Comparison of ENCODE assay signal across 12 cellular contexts in genomic region chr6:42216495-42216894, GRCh38. TPM values are rescaled to one million over a fixed set of nuclear protein-coding genes. Genes with fewer than 3 reads are reported as not detected.
DNase-seq lines count a peak whose midpoint lies in the region; ATAC-seq and TF ChIP-seq lines count a peak whose summit lies in the region.
"Not testable (repeated sequence)": the region's sequence is repeated elsewhere in the genome, so short reads cannot be mapped to it uniquely, and the experiment has no call there.
"Had no signal": no experiment of that assay in that cellular context is flagged by ENCODE, and none has a peak within 500 bp of the region (broad histone marks: within the 10 kb centered on the region; RNA-seq: fewer than 3 reads in every experiment).

No MANE protein-coding gene starts in this region.

- POLR2A ChIA-PET in CD8-positive, alpha-beta memory T cell (lab: Charles Lee): interaction anchor here (0.6 to 1.3 kb wide), 3 partner anchors 227 to 481 kb away, joined by 3 read pairs; partner anchors contain the start of genes TFEB and TOMM6
- POLR2A ChIA-PET in activated naive CD8-positive, alpha-beta T cell treated with anti-CD3 and anti-CD28 coated beads, Interleukin-2, amount 10 ng/mL, durations not matched to agents 7 days and 5 days (lab: Charles Lee): interaction anchor here (1.0 to 1.4 kb wide), 2 partner anchors 236 to 429 kb away, joined by 4 read pairs; partner anchors contain the start of gene TOMM6

- peak overlapping the region; percentile 61 to 100 (median 77) for H3K4me3 Mint-ChIP-seq in CD8-positive, alpha-beta memory T cell
- peak overlapping the region; percentile 100 for H3K4me3 Mint-ChIP-seq in T-helper 2 cell treated with Interferon-gamma antibody and Interleukin-4, amounts not matched to agents 5 μg/mL and 100 μg/mL, for 36 hours
- H3K4me3 Mint-ChIP-seq in activated naive CD8-positive, alpha-beta T cell treated with anti-CD3 and anti-CD28 coated beads, Interleukin-2, amount 10 ng/mL, durations not matched to agents 7 days and 5 days: peak overlapping the region; percentile 72
- H3K4me3 Mint-ChIP-seq in immature natural killer cell: peak overlapping the region; percentile 61 to 98 (median 75)

- peaks cover 24% of the 10 kb centered on the region for H3K36me3 ChIP-seq in CD8-positive, alpha-beta memory T cell (ENCODE audit: insufficient read depth, low read length)
- H3K36me3 ChIP-seq in KMS-11 (ENCODE audit: insufficient read depth): not testable (repeated sequence)
- peaks cover 23% of the 10 kb centered on the region for H3K36me3 ChIP-seq in neuron (ENCODE audit: insufficient read depth, low read length)
- peaks cover 23 to 27% (median 26%) of the 10 kb centered on the region in 4 donors for H3K36me3 ChIP-seq in stomach

- peaks cover 5 to 34% (median 10%) of the 10 kb centered on the region in 3 donors for H3K36me3 Mint-ChIP-seq in CD8-positive, alpha-beta memory T cell
- peaks cover 18% of the 10 kb centered on the region for H3K36me3 Mint-ChIP-seq in T-helper 2 cell treated with Interferon-gamma antibody and Interleukin-4, amounts not matched to agents 5 μg/mL and 100 μg/mL, for 36 hours (ENCODE audit: low read depth)
- H3K36me3 Mint-ChIP-seq in activated naive CD8-positive, alpha-beta T cell treated with anti-CD3 and anti-CD28 coated beads, Interleukin-2, amount 10 ng/mL, durations not matched to agents 7 days and 5 days: not testable (repeated sequence)
- peaks cover 8 to 13% (median 10%) of the 10 kb centered on the region in 3 donors for H3K36me3 Mint-ChIP-seq in immature natural killer cell

- TF ChIP-seq EP300 in stomach (IDR thresholded peaks at IDR 0.05): not testable (repeated sequence)

- not testable (repeated sequence) for TF ChIP-seq POLR2A in stomach (IDR thresholded peaks at IDR 0.05)

- not testable (repeated sequence) for H3K9me3 ChIP-seq in CD8-positive, alpha-beta memory T cell (ENCODE audit: low read length); neuron (ENCODE audit: low read length); stomach

- peaks cover 30 to 42% (median 32%) of the 10 kb centered on the region in 3 donors for H3K4me1 Mint-ChIP-seq in CD8-positive, alpha-beta memory T cell
- peaks cover 18% of the 10 kb centered on the region for H3K4me1 Mint-ChIP-seq in T-helper 2 cell treated with Interferon-gamma antibody and Interleukin-4, amounts not matched to agents 5 μg/mL and 100 μg/mL, for 36 hours (ENCODE audit: low read depth)
- peaks cover 20% of the 10 kb centered on the region for H3K4me1 Mint-ChIP-seq in activated naive CD8-positive, alpha-beta T cell treated with anti-CD3 and anti-CD28 coated beads, Interleukin-2, amount 10 ng/mL, durations not matched to agents 7 days and 5 days
- H3K4me1 Mint-ChIP-seq in immature natural killer cell: peaks cover 22 to 38% of the 10 kb centered on the region in 2 donors

- not testable (repeated sequence) for TF ChIP-seq CTCF in KMS-11 (conservative IDR thresholded peaks at IDR 0.05; ENCODE audit: low read depth, low read length); epithelial cell of esophagus (IDR thresholded peaks at IDR 0.05; ENCODE audit: insufficient read depth, low read depth, low read length, missing control alignments); stomach (IDR thresholded peaks at IDR 0.05)

- not testable (repeated sequence) for H2AFZ ChIP-seq in KMS-11 (ENCODE audit: low read depth); neuron (ENCODE audit: low read depth, low read length)

- not testable (repeated sequence) for DNase-seq in CD8-positive, alpha-beta memory T cell; T-helper 2 cell treated with Interferon-gamma antibody and Interleukin-4, amounts not matched to agents 5 μg/mL and 100 μg/mL, for 36 hours (ENCODE audit: low spot score); activated naive CD8-positive, alpha-beta T cell treated with anti-CD3 and anti-CD28 coated beads, Interleukin-2, amount 10 ng/mL, durations not matched to agents 7 days and 5 days; epithelial cell of esophagus (ENCODE audit: low read depth); immature natural killer cell; stomach

- not testable (repeated sequence) for H3K27me3 ChIP-seq in CD8-positive, alpha-beta memory T cell (ENCODE audit: insufficient read depth, low read length, poor library complexity, severe bottlenecking); KMS-11 (ENCODE audit: insufficient read depth, low read depth); neuron (ENCODE audit: insufficient read depth, low read length); stomach

- not testable (repeated sequence) for ATAC-seq in activated naive CD8-positive, alpha-beta T cell treated with anti-CD3 and anti-CD28 coated beads, Interleukin-2, amount 10 ng/mL, durations not matched to agents 7 days and 5 days (ENCODE audit: low read depth)

- H4K20me1 ChIP-seq in KMS-11 (ENCODE audit: insufficient read depth): not testable (repeated sequence)

- peaks cover 12% of the 10 kb centered on the region; the same call in 1 of the 2 replicates for H3K79me2 ChIP-seq in KMS-11 (ENCODE audit: insufficient read depth, low read depth)

- H3K9ac ChIP-seq in KMS-11: not testable (repeated sequence)

- not testable (repeated sequence) for H3K9me3 Mint-ChIP-seq in CD8-positive, alpha-beta memory T cell; T-helper 2 cell treated with Interferon-gamma antibody and Interleukin-4, amounts not matched to agents 5 μg/mL and 100 μg/mL, for 36 hours; activated naive CD8-positive, alpha-beta T cell treated with anti-CD3 and anti-CD28 coated beads, Interleukin-2, amount 10 ng/mL, durations not matched to agents 7 days and 5 days; immature natural killer cell

- H3K27ac Mint-ChIP-seq in CD8-positive, alpha-beta memory T cell: peak overlapping the region in 6 of 8 donors; percentile 40 to 78 (median 66)
- H3K27ac Mint-ChIP-seq in T-helper 2 cell treated with Interferon-gamma antibody and Interleukin-4, amounts not matched to agents 5 μg/mL and 100 μg/mL, for 36 hours: not testable (repeated sequence)
- peak overlapping the region; percentile 45 for H3K27ac Mint-ChIP-seq in activated naive CD8-positive, alpha-beta T cell treated with anti-CD3 and anti-CD28 coated beads, Interleukin-2, amount 10 ng/mL, durations not matched to agents 7 days and 5 days
- peak overlapping the region in 2 of 6 donors; percentile 8 to 56 for H3K27ac Mint-ChIP-seq in immature natural killer cell

- CTCF ChIA-PET in CD8-positive, alpha-beta memory T cell (lab: Charles Lee): interaction anchor here (0.9 to 1.9 kb wide), 6 partner anchors 113 to 510 kb away, joined by 3 to 8 read pairs (median 4); partner anchors contain the start of genes FRS3 and UBR2

- WGBS in stomach, 5 donors: 75 to 81% (median 77%) methylated on average over 18 of the region's 18 CpGs

- H3K4me1 ChIP-seq in CD8-positive, alpha-beta memory T cell (ENCODE audit: insufficient read depth, low read length): peaks cover 24% of the 10 kb centered on the region
- H3K4me1 ChIP-seq in KMS-11 (ENCODE audit: low read depth, poor library complexity, severe bottlenecking) (peaks cover 32% of the 10 kb centered on the region), neuron (ENCODE audit: insufficient read depth, low read length) (peaks cover 12% of the 10 kb centered on the region), stomach (peaks cover 9 to 34% (median 27%) of the 10 kb centered on the region in 4 donors)

- intact Hi-C loops in stomach (cut with DNase I; ENCODE audit: low total_unique reads): not testable (repeated sequence)

- peak overlapping the region; percentile 46 for H3K4me2 ChIP-seq in KMS-11

- not testable (repeated sequence) for H3K27me3 Mint-ChIP-seq in CD8-positive, alpha-beta memory T cell; T-helper 2 cell treated with Interferon-gamma antibody and Interleukin-4, amounts not matched to agents 5 μg/mL and 100 μg/mL, for 36 hours (ENCODE audit: low read depth); activated naive CD8-positive, alpha-beta T cell treated with anti-CD3 and anti-CD28 coated beads, Interleukin-2, amount 10 ng/mL, durations not matched to agents 7 days and 5 days; immature natural killer cell (ENCODE audit: low read depth in 3 of 3)

- H3K27ac ChIP-seq in CD8-positive, alpha-beta memory T cell (ENCODE audit: low read depth, low read length): peak overlapping the region; percentile 82
- not testable (repeated sequence) for H3K27ac ChIP-seq in KMS-11
- peak overlapping the region in 1 of 5 donors; percentile 88 for H3K27ac ChIP-seq in stomach

- peak overlapping the region; percentile 99 for H3K4me3 ChIP-seq in CD8-positive, alpha-beta memory T cell (ENCODE audit: low read length)
- H3K4me3 ChIP-seq in KMS-11 (IDR thresholded peaks at IDR 0.05; ENCODE audit: insufficient read depth, low read depth, low read length): not testable (repeated sequence)
- peak overlapping the region; percentile 99 for H3K4me3 ChIP-seq in epithelial cell of esophagus (ENCODE audit: low read length)
- peak overlapping the region; percentile 91 for H3K4me3 ChIP-seq in neuron (ENCODE audit: low read length)
- peak overlapping the region; percentile 55 to 89 (median 82) for H3K4me3 ChIP-seq in stomach

RNA-seq across cellular contexts. Expression of gene MRPS10, which starts 1.2 kb away (rescaled TPM):
- 10 to 100 TPM; 51.3 to 51.8 TPM for total RNA-seq in CD8-positive, alpha-beta memory T cell
- 50.6 TPM for polyA plus RNA-seq in CD8-positive, alpha-beta memory T cell
- 10 to 100 TPM; 28.5 to 29.9 TPM for total RNA-seq in activated naive CD8-positive, alpha-beta T cell treated with anti-CD3 and anti-CD28 coated beads, Interleukin-2, amount 10 ng/mL, durations not matched to agents 7 days and 5 days
- 10 to 100 TPM; 44.7 to 52.5 (median 46.7) TPM for polyA plus RNA-seq in immature natural killer cell
- 10 to 100 TPM in 2 of 5 donors, 1 to 10 TPM in 3; 8.5 to 38.2 (median 9.9) TPM for total RNA-seq in stomach
- 10 to 100 TPM; 20.6 to 28.1 (median 24.7) TPM for polyA plus RNA-seq in stomach

RNA-seq across cellular contexts. Expression of gene GUCA1B, which starts 21.7 kb away (rescaled TPM):
- total RNA-seq in CD8-positive, alpha-beta memory T cell: 1 to 10 TPM in 1 of 2 experiments, under 1 TPM in 1; 0.63 to 1.6 TPM
- not detected for polyA plus RNA-seq in CD8-positive, alpha-beta memory T cell
- total RNA-seq in activated naive CD8-positive, alpha-beta T cell treated with anti-CD3 and anti-CD28 coated beads, Interleukin-2, amount 10 ng/mL, durations not matched to agents 7 days and 5 days: 1 to 10 TPM; 1.9 to 2.2 TPM
- polyA plus RNA-seq in immature natural killer cell (under 1 TPM in 2 of 3 donors, not detected in 1; 0.24 to 0.96 TPM), stomach (under 1 TPM in 2 of 3 donors, not detected in 1; 0.45 to 0.92 TPM)
- total RNA-seq in stomach: under 1 TPM in 2 of 5 donors, not detected in 3; 0.55 to 0.58 TPM

RNA-seq across cellular contexts. Expression of gene GUCA1A, which starts 43.3 kb away (rescaled TPM):
- total RNA-seq in CD8-positive, alpha-beta memory T cell: not detected
- polyA plus RNA-seq in CD8-positive, alpha-beta memory T cell: not detected
- not detected for total RNA-seq in activated naive CD8-positive, alpha-beta T cell treated with anti-CD3 and anti-CD28 coated beads, Interleukin-2, amount 10 ng/mL, durations not matched to agents 7 days and 5 days
- not detected for polyA plus RNA-seq in immature natural killer cell
- not detected for total RNA-seq in stomach
- polyA plus RNA-seq in stomach: under 1 TPM in 1 of 3 donors, not detected in 2; 0.10 TPM
- total RNA-seq: adrenal gland, liver, pulmonary artery endothelial cell, subcutaneous adipose tissue had no signal
- polyA plus RNA-seq: adrenal gland, liver had no signal
